19 cellular contexts compared by ENCODE assay signal in the genomic region with DNA sequence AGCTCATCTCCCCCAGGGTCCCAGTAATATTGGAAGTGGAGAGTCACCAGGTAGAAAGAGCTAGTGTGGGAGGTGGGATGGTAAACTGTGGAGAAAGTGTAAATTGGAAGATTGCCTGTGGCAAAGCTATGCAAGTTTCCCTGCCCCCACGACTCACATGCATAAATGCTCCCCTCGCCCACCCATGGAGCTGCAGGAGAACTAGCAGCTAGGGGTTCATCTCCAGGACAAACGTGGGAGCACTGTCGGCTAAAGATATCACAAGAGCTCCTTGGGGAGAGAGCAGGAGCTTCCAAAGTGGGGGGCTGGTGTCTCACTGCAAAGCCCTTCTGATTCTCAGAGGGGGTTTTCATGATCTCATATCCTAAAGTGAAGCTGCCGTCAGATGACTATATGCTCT.
DNase-seq lines count a peak whose midpoint lies in the region; ATAC-seq, FAIRE-seq and TF ChIP-seq lines count a peak whose summit lies in the region.
"Had no signal": no experiment of that assay in that cellular context is flagged by ENCODE, and none has a peak within 500 bp of the region (broad histone marks: within the 10 kb centered on the region; RNA-seq: fewer than 3 reads in every experiment).

No MANE protein-coding gene starts in this region.

- TF ChIP-seq CTCF in H9 (conservative IDR thresholded peaks at IDR 0.05), result no peak
- no peak for TF ChIP-seq CTCF in H1 (IDR thresholded peaks at IDR 0.05; ENCODE audit: control extremely low read depth in 1 of 3, insufficient read depth in 1 of 3, low read depth in 1 of 3, low read length in 3 of 3)
- TF ChIP-seq CTCF in glutamatergic neuron (IDR thresholded peaks at IDR 0.05; ENCODE audit: partially characterized antibody, unreplicated experiment), result no peak
- TF ChIP-seq CTCF in CD8-positive, alpha-beta T cell (IDR thresholded peaks at IDR 0.05), result no peak

- H4K8ac ChIP-seq in H9 (replicated peaks; ENCODE audit: insufficient read length, low read depth, low read length) (no peak overlapping the region), H1 (ENCODE audit: extremely low read depth, insufficient read depth, low read length) (no peak overlapping the region)

- H2BK5ac ChIP-seq in H9 (ENCODE audit: insufficient read length, low read length) (no peak overlapping the region), H1 (ENCODE audit: low read depth, low read length) (peak overlapping the region; percentile 5; the same call in 1 of the 2 replicates)

- H3K4me1 Mint-ChIP-seq in H9 (peaks cover 52 to 69% of the 10 kb centered on the region in 2 experiments), glutamatergic neuron (ENCODE audit: low read depth, unreplicated experiment) (peaks cover 44% of the 10 kb centered on the region)
- H3K4me1 Mint-ChIP-seq in CD8-positive, alpha-beta T cell (ENCODE audit: low read depth), result peaks cover 29% of the 10 kb centered on the region

- no peak for FAIRE-seq in H1 (lab: Jason Lieb, UNC)
- FAIRE-seq: G401.6, GM12891, HepG2 had no signal

- H3K9me3 Mint-ChIP-seq in H9 (peaks cover 3% of the 10 kb centered on the region in 2 experiments; a peak in 4 of 5 replicates), glutamatergic neuron (ENCODE audit: unreplicated experiment) (peaks cover 9% of the 10 kb centered on the region)
- no peaks in the 10 kb centered on the region for H3K9me3 Mint-ChIP-seq in CD8-positive, alpha-beta T cell
- H3K9me3 Mint-ChIP-seq: CD4-positive, CD25-positive, alpha-beta regulatory T cell had no signal

- H3K4me2 ChIP-seq in H9 (ENCODE audit: insufficient read depth, insufficient read length, low read length) (peak overlapping the region; percentile 24), H1 (ENCODE audit: insufficient read depth in 1 of 2, low read depth in 2 of 2, low read length in 2 of 2) (peak overlapping the region; percentile 14 to 22; a peak in 2 of 4 replicates)
- H3K4me2 ChIP-seq: KMS-11 had no signal

- H3K79me2 ChIP-seq in H9 (ENCODE audit: insufficient read depth, low read length) (no peaks in the 10 kb centered on the region), H1 (ENCODE audit: control insufficient read depth in 1 of 2, insufficient read depth in 2 of 2, low read length in 2 of 2) (no peaks in the 10 kb centered on the region)

- no peaks in the 10 kb centered on the region for H3K27me3 ChIP-seq in H9 (ENCODE audit: insufficient read depth, low read length)
- H3K27me3 ChIP-seq in HUES6 (ENCODE audit: control insufficient read depth, insufficient read depth, low read length), result no peaks in the 10 kb centered on the region
- H3K27me3 ChIP-seq in H1 (replicated peaks in 1 of 4; ENCODE audit: control insufficient read depth in 3 of 4, extremely low read depth in 1 of 4, insufficient read depth in 3 of 4, low read length in 3 of 4), result no peaks in the 10 kb centered on the region
- no peaks in the 10 kb centered on the region for H3K27me3 ChIP-seq in CD8-positive, alpha-beta T cell (ENCODE audit: insufficient read depth, low read length)
- H3K27me3 ChIP-seq: BLaER1 treated with 17β-estradiol and CSF1 and Interleukin-3, amounts not matched to agents 10 nM and 100 nM had no signal

- ATAC-seq in CD8-positive, alpha-beta T cell, result no peak
- ATAC-seq: HCT116, HepG2 had no signal

- H3K36me3 Mint-ChIP-seq in H9 (ENCODE audit: insufficient read depth in 1 of 3, low read depth in 3 of 3), result peaks cover 0 to 28% (median 10%) of the 10 kb centered on the region in 3 experiments
- peaks cover 4% of the 10 kb centered on the region for H3K36me3 Mint-ChIP-seq in glutamatergic neuron (ENCODE audit: unreplicated experiment)
- no peaks in the 10 kb centered on the region for H3K36me3 Mint-ChIP-seq in CD8-positive, alpha-beta T cell
- H3K36me3 Mint-ChIP-seq: CD4-positive, CD25-positive, alpha-beta regulatory T cell had no signal

- H2AK5ac ChIP-seq in H9 (ENCODE audit: insufficient read length, low read length), result no peak overlapping the region
- no peak overlapping the region; the same call in 1 of the 2 replicates for H2AK5ac ChIP-seq in H1 (ENCODE audit: low read depth, low read length)

- H2BK120ac ChIP-seq in H9 (ENCODE audit: low read depth, low read length, poor library complexity, severe bottlenecking), result no peak overlapping the region
- H2BK120ac ChIP-seq in H1 (replicated peaks; ENCODE audit: low read depth, low read length), result no peak overlapping the region

- H3K27ac Mint-ChIP-seq in H9 (peak overlapping the region in 1 of 3 experiments; percentile 24; a peak in 1 of 7 replicates), glutamatergic neuron (ENCODE audit: unreplicated experiment) (no peak overlapping the region)
- H3K27ac Mint-ChIP-seq in CD8-positive, alpha-beta T cell, result no peak overlapping the region

- H3K4ac ChIP-seq in H9 (ENCODE audit: low read depth, low read length), result no peak overlapping the region
- H3K4ac ChIP-seq in H1 (replicated peaks; ENCODE audit: insufficient read length, low read depth, low read length), result no peak overlapping the region

- H3K14ac ChIP-seq in H9 (ENCODE audit: insufficient read depth, low read length), result no peak overlapping the region
- no peak overlapping the region for H3K14ac ChIP-seq in H1 (ENCODE audit: insufficient read length)

- TF ChIP-seq RAD21 in H1 (IDR thresholded peaks at IDR 0.05 in 1 of 2, conservative IDR thresholded peaks at IDR 0.05 in 1 of 2; ENCODE audit: low read depth in 2 of 2, low read length in 2 of 2), result no peak

- H3K18ac ChIP-seq in H9 (ENCODE audit: insufficient read length, low read depth, low read length) (no peak overlapping the region), H1 (ENCODE audit: extremely low read depth, low read length) (no peak overlapping the region)

- intact Hi-C loops in CD8-positive, alpha-beta T cell (cut with DNase I, micrococcal nuclease), result no loop called here

- H3K79me1 ChIP-seq in H9 (ENCODE audit: insufficient read depth, low read depth, low read length, poor library complexity, severe bottlenecking) (no peaks in the 10 kb centered on the region), H1 (ENCODE audit: low read depth, low read length) (no peaks in the 10 kb centered on the region)

- H3K4me3 Mint-ChIP-seq in H9, result no peak overlapping the region; a peak in 1 of 5 replicates
- no peak overlapping the region for H3K4me3 Mint-ChIP-seq in glutamatergic neuron (ENCODE audit: unreplicated experiment)
- no peak overlapping the region for H3K4me3 Mint-ChIP-seq in CD8-positive, alpha-beta T cell
- H3K4me3 Mint-ChIP-seq: CD4-positive, CD25-positive, alpha-beta regulatory T cell had no signal

- H3K9ac ChIP-seq in H9 (ENCODE audit: extremely low read depth, insufficient read length, low read length) (no peak overlapping the region), HUES6 (ENCODE audit: low read length) (no peak overlapping the region), H1 (replicated peaks in 1 of 4; ENCODE audit: extremely low read depth in 1 of 4, low read depth in 3 of 4, low read length in 3 of 4) (no peak overlapping the region)
- H3K9ac ChIP-seq: BLaER1 treated with 17β-estradiol and CSF1 and Interleukin-3, amounts not matched to agents 10 nM and 100 nM; KMS-11 had no signal

- TF ChIP-seq EP300 in H1 (IDR thresholded peaks at IDR 0.05; ENCODE audit: borderline replicate concordance in 1 of 2, low read depth in 2 of 2, low read length in 2 of 2), result no peak

- no peak overlapping the region for H3T11ph ChIP-seq in H9 (ENCODE audit: low read length)

- H2AFZ ChIP-seq in H9 (ENCODE audit: low read length), result no peak overlapping the region
- H2AFZ ChIP-seq in H1 (ENCODE audit: low read length), result peak overlapping the region; percentile 57; the same call in 1 of the 2 replicates

- DNase-seq in H9 (no peak), H1 (ENCODE audit: low read depth in 1 of 2, low spot score in 2 of 2) (no peak), putamen (ENCODE audit: low spot score) (peak; percentile 39), glutamatergic neuron (no peak), NCI-H146 treated with DMSO at 0.1 percent for 48 hours (lab: John Stamatoyannopoulos, UW; ENCODE audit: unreplicated experiment) (no peak)
- DNase-seq in CD8-positive, alpha-beta T cell, result no peak
- DNase-seq: ACHN; Calu3; CD4-positive, CD25-positive, alpha-beta regulatory T cell; DMS79 treated with DMSO at 0.1 percent for 48 hours; EL had no signal

- H3K4me3 ChIP-seq in HUES6 (ENCODE audit: low read depth, low read length) (0 out of 2 replicates have a peak overlapping the region, but pooled peaks have one; percentile 3), H1 (ENCODE audit: extremely low read depth in 1 of 4, insufficient read depth in 2 of 4, low read depth in 3 of 4, low read length in 4 of 4) (no peak overlapping the region)
- no peak overlapping the region for H3K4me3 ChIP-seq in CD8-positive, alpha-beta T cell (ENCODE audit: low read depth, low read length)
- H3K4me3 ChIP-seq: BLaER1 treated with 17β-estradiol and CSF1 and Interleukin-3, amounts not matched to agents 10 nM and 100 nM had no signal

- H3K36me3 ChIP-seq in HUES6 (ENCODE audit: control insufficient read depth, insufficient read depth, low read length), result no peaks in the 10 kb centered on the region
- H3K36me3 ChIP-seq in H1 (ENCODE audit: control insufficient read depth in 2 of 4, insufficient read depth in 4 of 4, low read length in 3 of 4), result no peaks in the 10 kb centered on the region
- no peaks in the 10 kb centered on the region for H3K36me3 ChIP-seq in CD8-positive, alpha-beta T cell (ENCODE audit: insufficient read depth, low read length)
- H3K36me3 ChIP-seq: BLaER1 treated with 17β-estradiol and CSF1 and Interleukin-3, amounts not matched to agents 10 nM and 100 nM had no signal

- no peak overlapping the region for H4K91ac ChIP-seq in H9 (ENCODE audit: insufficient read length, low read depth, low read length)
- no peak overlapping the region for H4K91ac ChIP-seq in H1 (replicated peaks; ENCODE audit: insufficient read length, low read length)

- POLR2A ChIA-PET in H1 (lab: Charles Lee; ENCODE audit: partially characterized antibody), result interaction anchor here (0.6 to 0.7 kb wide), 2 partner anchors 103 to 1102 kb away, joined by 3 to 4 read pairs; no protein-coding TSS in a partner anchor
- POLR2A ChIA-PET in CD8-positive, alpha-beta T cell (lab: Charles Lee), result no interaction called here

- H2BK12ac ChIP-seq in H9 (ENCODE audit: insufficient read length, low read depth, low read length), result no peak overlapping the region
- 0 out of 2 replicates have a peak overlapping the region, but pooled peaks have one; percentile 5 for H2BK12ac ChIP-seq in H1 (ENCODE audit: low read depth, low read length)

- H2BK20ac ChIP-seq in H9 (ENCODE audit: low read depth, low read length, poor library complexity, severe bottlenecking) (no peak overlapping the region), H1 (ENCODE audit: low read length) (no peak overlapping the region)

- no peak for TF ChIP-seq POLR2A in H1 (IDR thresholded peaks at IDR 0.05; ENCODE audit: control extremely low read depth in 1 of 2, low read depth in 2 of 2, low read length in 2 of 2)

- H3K27ac ChIP-seq in H9 (ENCODE audit: insufficient read length, low read depth, low read length), result no peak overlapping the region
- no peak overlapping the region for H3K27ac ChIP-seq in HUES6 (ENCODE audit: low read depth, low read length)
- no peak overlapping the region for H3K27ac ChIP-seq in H1 (ENCODE audit: low read depth, low read length)
- H3K27ac ChIP-seq in CD8-positive, alpha-beta T cell (ENCODE audit: low read depth, low read length), result no peak overlapping the region
- H3K27ac ChIP-seq: BLaER1 treated with 17β-estradiol and CSF1 and Interleukin-3, amounts not matched to agents 10 nM and 100 nM; HL-60; KMS-11 had no signal

- H4K5ac ChIP-seq in H9 (ENCODE audit: insufficient read length, low read depth, low read length) (no peak overlapping the region), H1 (ENCODE audit: insufficient read length, low read depth, low read length) (no peak overlapping the region)

- H4K20me1 ChIP-seq in H9 (ENCODE audit: control insufficient read depth, insufficient read depth, insufficient read length), result no peaks in the 10 kb centered on the region
- no peaks in the 10 kb centered on the region for H4K20me1 ChIP-seq in H1 (replicated peaks in 1 of 2; ENCODE audit: control insufficient read depth in 1 of 2, insufficient read depth in 2 of 2, low read length in 2 of 2)
- H4K20me1 ChIP-seq: BLaER1 treated with 17β-estradiol and CSF1 and Interleukin-3, amounts not matched to agents 10 nM and 100 nM had no signal

- H3K56ac ChIP-seq in H9 (ENCODE audit: insufficient read length, low read depth, low read length) (no peak overlapping the region), H1 (replicated peaks; ENCODE audit: insufficient read length, low read depth, low read length) (no peak overlapping the region)

- H3K27me3 Mint-ChIP-seq in H9 (ENCODE audit: low read depth), result no peaks in the 10 kb centered on the region
- H3K27me3 Mint-ChIP-seq in glutamatergic neuron (ENCODE audit: unreplicated experiment), result peaks cover 2% of the 10 kb centered on the region
- H3K27me3 Mint-ChIP-seq in CD8-positive, alpha-beta T cell (ENCODE audit: low read depth), result peaks cover 2% of the 10 kb centered on the region

- H3K4me1 ChIP-seq in H9 (ENCODE audit: insufficient read depth, low read length) (peaks cover 22% of the 10 kb centered on the region; the same call in 1 of the 2 replicates), HUES6 (ENCODE audit: control insufficient read depth, insufficient read depth, low read length) (peaks cover 32% of the 10 kb centered on the region), H1 (replicated peaks in 1 of 4; ENCODE audit: control insufficient read depth in 3 of 4, insufficient read depth in 4 of 4, low read length in 3 of 4) (peaks cover 7 to 21% (median 16%) of the 10 kb centered on the region in 4 experiments)
- H3K4me1 ChIP-seq in CD8-positive, alpha-beta T cell (ENCODE audit: insufficient read depth, low read length), result peaks cover 10% of the 10 kb centered on the region

- no peaks in the 10 kb centered on the region for H3K23me2 ChIP-seq in H9 (ENCODE audit: insufficient read length, low read depth, low read length, poor library complexity, severe bottlenecking)
- no peaks in the 10 kb centered on the region for H3K23me2 ChIP-seq in H1 (ENCODE audit: low read depth, low read length)

- H3K9me3 ChIP-seq in H9 (ENCODE audit: control insufficient read depth, low read depth, low read length) (no peaks in the 10 kb centered on the region), HUES6 (ENCODE audit: control insufficient read depth, insufficient read depth, low read depth, low read length) (no peaks in the 10 kb centered on the region), H1 (ENCODE audit: insufficient read depth in 2 of 2, low read depth in 1 of 2, low read length in 1 of 2) (no peaks in the 10 kb centered on the region)
- no peaks in the 10 kb centered on the region for H3K9me3 ChIP-seq in CD8-positive, alpha-beta T cell (ENCODE audit: low read length)

- CTCF ChIA-PET in H1 (lab: Charles Lee; ENCODE audit: partially characterized antibody), result interaction anchor here (1.2 to 1.6 kb wide), 4 partner anchors 9 to 35 kb away, joined by 3 to 6 read pairs (median 4); no protein-coding TSS in a partner anchor
- CTCF ChIA-PET in CD8-positive, alpha-beta T cell (lab: Charles Lee), result no interaction called here

- no CpG with 5 or more reads among the region's 5 CpGs for WGBS in H9 (ENCODE audit: extremely low coverage, insufficient read length, low lambda C conversion rate)
- 72% methylated on average over 5 of the region's 5 CpGs; no CpG with 5 or more reads in 1 of the 2 experiments for WGBS in H1 (ENCODE audit: extremely low coverage in 1 of 2, insufficient coverage in 1 of 2, insufficient read length in 1 of 2, insufficient replicate concordance in 2 of 2, low coverage in 1 of 2, low lambda C conversion rate in 2 of 2, missing lambda C conversion rate in 1 of 2), 2 experiments

- H3K23ac ChIP-seq in H9 (ENCODE audit: insufficient read length, low read depth, low read length), result no peak overlapping the region
- no peak overlapping the region for H3K23ac ChIP-seq in H1 (ENCODE audit: insufficient read length)

- H2BK15ac ChIP-seq in H9 (ENCODE audit: low read depth, low read length) (no peak overlapping the region), H1 (ENCODE audit: low read length) (no peak overlapping the region)
